In the genomic region with DNA sequence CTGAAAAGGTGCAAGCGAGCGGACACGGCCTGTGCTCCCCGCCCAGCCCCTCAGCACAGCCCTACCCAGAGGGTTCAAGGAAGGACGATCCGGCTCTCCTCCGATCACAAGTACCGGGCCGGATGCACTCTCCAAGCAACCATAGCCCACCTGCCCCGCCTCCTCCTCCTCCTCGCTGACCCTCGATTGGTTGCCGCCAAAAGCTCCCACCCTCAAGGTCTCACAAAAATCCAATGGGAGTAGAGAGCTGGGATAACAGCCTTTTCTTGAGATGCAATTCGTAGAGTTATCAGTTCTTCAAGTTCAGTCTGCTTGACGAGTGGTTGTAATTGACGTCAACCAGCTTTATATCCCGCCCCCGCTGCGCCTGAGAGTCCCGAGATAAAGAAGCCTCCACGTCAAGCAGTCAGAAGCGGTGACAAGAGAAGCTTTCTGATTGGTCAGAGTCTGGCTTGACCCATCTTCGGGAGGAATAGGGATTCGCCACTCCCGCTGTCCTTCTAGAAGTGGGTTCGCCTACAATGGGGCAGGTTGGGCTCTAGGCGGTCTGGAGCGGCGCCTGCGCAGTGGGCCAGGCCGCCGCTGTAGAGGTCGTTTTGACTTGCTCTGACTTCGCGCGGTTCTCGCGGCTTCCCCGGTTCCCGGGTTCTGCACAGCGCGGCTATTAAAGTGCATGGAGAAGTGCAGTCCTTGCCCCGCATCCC, we compare ENCODE assay signal across 8 cellular contexts. TPM values are rescaled to one million over a fixed set of nuclear protein-coding genes. Genes with fewer than 3 reads are reported as not detected.
A peak's percentile ranks its signal among the peaks of the same experiment; 100 is the strongest.
DNase-seq lines count a peak whose midpoint lies in the region; ATAC-seq and TF ChIP-seq lines count a peak whose summit lies in the region.

A gene with protein sequence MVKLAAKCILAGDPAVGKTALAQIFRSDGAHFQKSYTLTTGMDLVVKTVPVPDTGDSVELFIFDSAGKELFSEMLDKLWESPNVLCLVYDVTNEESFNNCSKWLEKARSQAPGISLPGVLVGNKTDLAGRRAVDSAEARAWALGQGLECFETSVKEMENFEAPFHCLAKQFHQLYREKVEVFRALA (minus strand): TSS at position 154 of the 704 bp plus-strand sequence. CDS start 412 bp downstream, outside the sequence.

- intact Hi-C loops in head of caudate nucleus (cut with DNase I), result loop anchor here (10.0 kb wide), 1 partner anchor 419 kb away; no protein-coding TSS in a partner anchor

- H4K20me1 ChIP-seq in SU-DHL-6 (ENCODE audit: low read depth, low read length), result no peaks in the 10 kb centered on the region

- no peaks in the 10 kb centered on the region for H3K27me3 ChIP-seq in SU-DHL-6 (ENCODE audit: low read length)
- H3K27me3 ChIP-seq in thymus (ENCODE audit: control insufficient read depth, insufficient read depth), result no peaks in the 10 kb centered on the region

- peak within 1 kb of the TSS; percentile 69 for H3K4me2 ChIP-seq in SU-DHL-6 (ENCODE audit: low read depth, low read length, poor library complexity, severe bottlenecking)

- peaks cover 11% of the 10 kb centered on the region for H3K4me1 ChIP-seq in thymus (ENCODE audit: control insufficient read depth, insufficient read depth, low read length)

- H3K4me3 ChIP-seq in SU-DHL-6 (ENCODE audit: insufficient read depth, low read length, poor library complexity, severe bottlenecking) (peak within 1 kb of the TSS; percentile 75), thymus (ENCODE audit: low read length) (peak within 1 kb of the TSS; percentile 94)

- CTCF ChIA-PET in GM10248 (lab: Yijun Ruan, JAX), result interaction anchor here (0.8 to 21.5 kb wide), 12 partner anchors 8 to 425 kb away, joined by 3 to 164 read pairs (median 4); no protein-coding TSS in a partner anchor

- H3K4me3 Mint-ChIP-seq in activated naive CD8-positive, alpha-beta T cell treated with anti-CD3 and anti-CD28 coated beads, Interleukin-2, amount 10 ng/mL, durations not matched to agents 7 days and 5 days, result peak within 1 kb of the TSS; percentile 83
- peak within 1 kb of the TSS; percentile 76 for H3K4me3 Mint-ChIP-seq in osteocyte (ENCODE audit: unreplicated experiment)

- H3K36me3 Mint-ChIP-seq in activated naive CD8-positive, alpha-beta T cell treated with anti-CD3 and anti-CD28 coated beads, Interleukin-2, amount 10 ng/mL, durations not matched to agents 7 days and 5 days, result peaks cover 2% of the 10 kb centered on the region
- peaks cover 3% of the 10 kb centered on the region for H3K36me3 Mint-ChIP-seq in osteocyte (ENCODE audit: unreplicated experiment)

- H3F3A ChIP-seq in SU-DHL-6 (ENCODE audit: insufficient read depth), result no peaks in the 10 kb centered on the region

- peak within 1 kb of the TSS; percentile 57 for H3K9ac ChIP-seq in SU-DHL-6 (ENCODE audit: low read length)

- POLR2A ChIA-PET in GM10248 (lab: Yijun Ruan, JAX), result interaction anchor here (0.6 to 0.9 kb wide), 4 partner anchors 11 to 354 kb away, joined by 3 read pairs; no protein-coding TSS in a partner anchor
- POLR2A ChIA-PET in activated naive CD8-positive, alpha-beta T cell treated with anti-CD3 and anti-CD28 coated beads, Interleukin-2, amount 10 ng/mL, durations not matched to agents 7 days and 5 days (lab: Charles Lee), result interaction anchor here (0.6 to 2.1 kb wide), 27 partner anchors 9 to 454 kb away, joined by 3 to 17 read pairs (median 4); a partner anchor contains a TSS

- peak; percentile 91 for ATAC-seq in HG02610 (IDR thresholded peaks at IDR 0.05; ENCODE audit: unreplicated experiment)
- ATAC-seq in activated naive CD8-positive, alpha-beta T cell treated with anti-CD3 and anti-CD28 coated beads, Interleukin-2, amount 10 ng/mL, durations not matched to agents 7 days and 5 days (ENCODE audit: low read depth), result peak; percentile 95

- H3K4me1 Mint-ChIP-seq in activated naive CD8-positive, alpha-beta T cell treated with anti-CD3 and anti-CD28 coated beads, Interleukin-2, amount 10 ng/mL, durations not matched to agents 7 days and 5 days, result peaks cover 22% of the 10 kb centered on the region
- peaks cover 16% of the 10 kb centered on the region for H3K4me1 Mint-ChIP-seq in osteocyte (ENCODE audit: unreplicated experiment)

- TF ChIP-seq CTCF in GM10248 (IDR thresholded peaks at IDR 0.05; ENCODE audit: control extremely low read depth, extremely low read depth, low read depth, missing control alignments) (no peak), SU-DHL-6 (IDR thresholded peaks at IDR 0.05; ENCODE audit: insufficient read depth, low read length, poor library complexity, severe bottlenecking) (no peak), osteocyte (IDR thresholded peaks at IDR 0.05) (no peak)

- H3K27ac Mint-ChIP-seq in activated naive CD8-positive, alpha-beta T cell treated with anti-CD3 and anti-CD28 coated beads, Interleukin-2, amount 10 ng/mL, durations not matched to agents 7 days and 5 days, result peak within 1 kb of the TSS; percentile 92
- peak within 1 kb of the TSS; percentile 79 for H3K27ac Mint-ChIP-seq in osteocyte (ENCODE audit: unreplicated experiment)

- no peaks in the 10 kb centered on the region for H3K27me3 Mint-ChIP-seq in activated naive CD8-positive, alpha-beta T cell treated with anti-CD3 and anti-CD28 coated beads, Interleukin-2, amount 10 ng/mL, durations not matched to agents 7 days and 5 days
- peaks cover 3% of the 10 kb centered on the region for H3K27me3 Mint-ChIP-seq in osteocyte (ENCODE audit: unreplicated experiment)

- no peaks in the 10 kb centered on the region for H3K9me3 Mint-ChIP-seq in activated naive CD8-positive, alpha-beta T cell treated with anti-CD3 and anti-CD28 coated beads, Interleukin-2, amount 10 ng/mL, durations not matched to agents 7 days and 5 days
- no peaks in the 10 kb centered on the region for H3K9me3 Mint-ChIP-seq in osteocyte (ENCODE audit: unreplicated experiment)

- H2AFZ ChIP-seq in SU-DHL-6 (ENCODE audit: low read depth, low read length, severe bottlenecking), result peak within 1 kb of the TSS; percentile 89

- H3K36me3 ChIP-seq in SU-DHL-6 (ENCODE audit: low read length) (no peaks in the 10 kb centered on the region), thymus (ENCODE audit: control insufficient read depth, insufficient read depth) (no peaks in the 10 kb centered on the region)

- H3K27ac ChIP-seq in SU-DHL-6 (ENCODE audit: low read depth, low read length), result no peak within 1 kb of the TSS
- H3K27ac ChIP-seq in thymus (ENCODE audit: low read depth), result peak within 1 kb of the TSS; percentile 80

- no peaks in the 10 kb centered on the region for H3K9me2 ChIP-seq in SU-DHL-6 (replicated peaks; ENCODE audit: insufficient read depth, low read length)

- no peaks in the 10 kb centered on the region for H3K9me3 ChIP-seq in SU-DHL-6 (ENCODE audit: insufficient read depth, low read length)
- no peaks in the 10 kb centered on the region for H3K9me3 ChIP-seq in thymus (ENCODE audit: control insufficient read depth)

- DNase-seq in GM10248 (ENCODE audit: extremely low spot score) (peak; percentile 100), NCI-H1105 (lab: John Stamatoyannopoulos, UW) (peak; percentile 99), head of caudate nucleus (peak; percentile 95 to 100 (median 100)), osteocyte (ENCODE audit: extremely low spot score, unreplicated experiment) (peak; percentile 99)
- DNase-seq in activated naive CD8-positive, alpha-beta T cell treated with anti-CD3 and anti-CD28 coated beads, Interleukin-2, amount 10 ng/mL, durations not matched to agents 7 days and 5 days, result peak; percentile 92

- under 1% methylated on average over 43 of the region's 43 CpGs for WGBS in thymus

- no peaks in the 10 kb centered on the region for H3K79me2 ChIP-seq in SU-DHL-6 (ENCODE audit: insufficient read depth, low read length)

RNA-seq across cellular contexts. Expression of the gene that starts here (rescaled TPM):
- total RNA-seq in activated naive CD8-positive, alpha-beta T cell treated with anti-CD3 and anti-CD28 coated beads, Interleukin-2, amount 10 ng/mL, durations not matched to agents 7 days and 5 days, result 10 to 100 TPM; 23.5 to 27.8 TPM
- total RNA-seq in osteocyte, result 30.5 and 36.9 TPM in 2 replicates
- 33.9 TPM for polyA plus RNA-seq in thymus
